19 cellular contexts compared by ENCODE assay signal in the genomic region with DNA sequence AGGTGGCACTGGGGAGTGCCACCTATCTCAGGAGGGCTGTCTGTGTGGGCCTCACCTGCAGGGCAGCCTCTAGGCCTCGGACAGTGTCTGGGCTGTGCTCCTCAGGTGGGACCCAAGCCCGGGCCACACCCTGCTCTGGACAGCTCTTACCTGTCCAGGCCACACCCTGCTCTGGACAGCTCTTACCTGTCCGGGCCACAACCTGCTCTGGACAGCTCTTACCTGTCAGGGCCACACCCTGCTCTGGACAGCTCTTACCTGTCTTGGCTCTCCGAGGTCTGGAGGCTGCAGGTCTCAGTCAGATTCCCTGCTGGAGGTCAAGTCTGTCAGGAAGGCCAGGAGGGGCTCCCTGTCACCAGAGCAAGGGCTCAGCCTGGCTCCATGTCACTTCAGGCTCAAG.
"Had no signal": no experiment of that assay in that cellular context is flagged by ENCODE, and none has a peak within 500 bp of the region (broad histone marks: within the 10 kb centered on the region; RNA-seq: fewer than 3 reads in every experiment).

No MANE protein-coding gene starts in this region.

- DNase-seq: activated B cell treated with CpG ODN at 0.5 μM for 24 hours; activated CD4-positive, alpha-beta T cell treated with anti-CD3 and anti-CD28 coated beads for 1 hour; activated CD4-positive, alpha-beta T cell treated with anti-CD3 and anti-CD28 coated beads, Interleukin-2, amount 10 ng/mL, durations not matched to agents 24 days and 14 days; activated CD4-positive, alpha-beta T cell treated with anti-CD3 and anti-CD28 coated beads, Interleukin-2, amount 50 U/mL, for 48 hours; activated CD8-positive, alpha-beta memory T cell treated with anti-CD3 and anti-CD28 coated beads, Interleukin-2, amount 10 ng/mL, durations not matched to agents 7 days and 5 days; activated gamma-delta T cell; activated naive CD4-positive, alpha-beta T cell treated with anti-CD3 and anti-CD28 coated beads for 36 hours; activated T-cell treated with anti-CD3 and anti-CD28 coated beads, Interleukin-2, amount 50 U/mL, for 4 hours; amygdala; Kasumi-1; KBM-7; NCI-H1105 treated with DMSO at 0.1 percent for 48 hours; NCI-H1436 treated with DMSO at 0.1 percent for 48 hours; NCI-H187 treated with DMSO at 0.1 percent for 48 hours; NCI-H2081 treated with DMSO at 0.1 percent for 48 hours; NCI-H446 treated with DMSO at 0.1 percent for 48 hours; NCI-H526; NK-92 treated with Interleukin-12 subunit alpha and Interleukin-12 subunit beta, amount 100 ng/mL, for 24 hours; SHP77 treated with DMSO at 0.1 percent for 48 hours had no signal

- ATAC-seq: activated CD8-positive, alpha-beta memory T cell treated with anti-CD3 and anti-CD28 coated beads, Interleukin-2, amount 10 ng/mL, durations not matched to agents 7 days and 5 days; activated T-cell treated with anti-CD3 and anti-CD28 coated beads, Interleukin-2, amount 50 U/mL, for 4 hours had no signal
